ENCODE assay signal across 9 cellular contexts in genomic region chr3:107676469-107677309, GRCh38.
DNase-seq lines count a peak whose midpoint lies in the region; ATAC-seq and TF ChIP-seq lines count a peak whose summit lies in the region.
"Had no signal": no experiment of that assay in that cellular context is flagged by ENCODE, and none has a peak within 500 bp of the region (broad histone marks: within the 10 kb centered on the region; RNA-seq: fewer than 3 reads in every experiment).

No MANE protein-coding gene starts in this region.

- ATAC-seq in GM18861 (IDR thresholded peaks at IDR 0.05; ENCODE audit: unreplicated experiment) (no peak), aorta (ENCODE audit: low FRiP score) (no peak), GM21381 (IDR thresholded peaks at IDR 0.05; ENCODE audit: unreplicated experiment) (no peak)

- no peak for TF ChIP-seq POLR2A in stomach (IDR thresholded peaks at IDR 0.05)

- H3K27me3 ChIP-seq in stomach (no peaks in the 10 kb centered on the region), aorta (ENCODE audit: control insufficient read depth in 1 of 2, insufficient read depth in 2 of 2, low read length in 1 of 2) (no peaks in the 10 kb centered on the region)

- H3K36me3 ChIP-seq in stomach (no peaks in the 10 kb centered on the region), aorta (ENCODE audit: control insufficient read depth in 1 of 2, insufficient read depth in 2 of 2, low read length in 1 of 2) (no peaks in the 10 kb centered on the region)

- intact Hi-C loops in stomach (cut with DNase I; ENCODE audit: low total_unique reads) (no loop called here), aorta (cut with DNase I) (loop anchor here (2.0 to 5.0 kb wide), 4 partner anchors 64 to 251 kb away; no protein-coding TSS in a partner anchor)

- H3K9me3 ChIP-seq in stomach (no peaks in the 10 kb centered on the region), aorta (ENCODE audit: control insufficient read depth, low read length) (no peaks in the 10 kb centered on the region)

- WGBS in stomach, 5 donors: 49 to 76% (median 57%) methylated on average over 2 of the region's 2 CpGs
- WGBS in aorta, 2 donors: 22 to 26% methylated on average over 2 of the region's 2 CpGs

- H3K27ac ChIP-seq in stomach (no peak overlapping the region), aorta (ENCODE audit: low read depth in 1 of 2, low read length in 2 of 2) (no peak overlapping the region)

- TF ChIP-seq CTCF in foreskin fibroblast (IDR thresholded peaks at IDR 0.05; ENCODE audit: low read depth, low read length) (peak; percentile 38), stomach (IDR thresholded peaks at IDR 0.05) (peak in 4 of 7 experiments; percentile 31 to 61 (median 40))

- no peak for TF ChIP-seq EP300 in stomach (IDR thresholded peaks at IDR 0.05)

- H3K4me3 ChIP-seq in foreskin fibroblast (ENCODE audit: low read depth in 1 of 2, low read length in 2 of 2): no peak overlapping the region
- no peak overlapping the region for H3K4me3 ChIP-seq in stomach
- no peak overlapping the region for H3K4me3 ChIP-seq in aorta (ENCODE audit: low read length in 2 of 2)

- H3K4me1 ChIP-seq in stomach: peaks cover 0 to 39% (median 12%) of the 10 kb centered on the region in 4 donors
- H3K4me1 ChIP-seq in aorta (ENCODE audit: control insufficient read depth in 1 of 2, insufficient read depth in 2 of 2, low read length in 2 of 2): peaks cover 7% of the 10 kb centered on the region in 2 donors

- peak; percentile 23 for DNase-seq in DMS53 treated with DMSO at 0.1 percent for 48 hours (lab: John Stamatoyannopoulos, UW; ENCODE audit: unreplicated experiment)
- DNase-seq in Kasumi-1 (lab: John Stamatoyannopoulos, UW): peak; percentile 65 to 90
- DNase-seq in SK-N-DZ (ENCODE audit: low spot score): peak; percentile 39
- DNase-seq in foreskin fibroblast: peak in 1 of 2 donors; percentile 41
- no peak for DNase-seq in stomach
- no peak for DNase-seq in aorta
- DNase-seq: left cardiac atrium had no signal

Comparison
In these comparisons a context has a peak if more than half of its experiments do, and no peak if none do; other contexts are left out.
1. DNase-seq: peak in DMS53 treated with DMSO at 0.1 percent for 48 hours (single experiment), Kasumi-1 (2 of 2) and SK-N-DZ (single experiment); none in stomach (single experiment) and aorta (0 of 2).